Comparison of ENCODE assay signal across 1 cellular context in genomic region chr3:42013652-42014442, GRCh38.
TF ChIP-seq lines count a peak whose summit lies in the region.

No MANE protein-coding gene starts in this region.

TF ChIP-seq in GM23338, 12 proteins besides CTCF, POLR2A, EP300 and RAD21 (continued from another document):
- TF ChIP-seq ZNF462 (CRISPR knock-in tag; IDR thresholded peaks at IDR 0.05) (no peak), JUNB (IDR thresholded peaks at IDR 0.05; ENCODE audit: unreplicated experiment) (no peak), ZNF114 (CRISPR knock-in tag; IDR thresholded peaks at IDR 0.05) (no peak), NANOG (IDR thresholded peaks at IDR 0.05; ENCODE audit: borderline replicate concordance) (no peak), REST (IDR thresholded peaks at IDR 0.05; ENCODE audit: unreplicated experiment) (no peak), POLR2AphosphoS5 (IDR thresholded peaks at IDR 0.05; ENCODE audit: low read depth) (no peak)
